ENCODE assay signal across 13 cellular contexts in genomic region chr1:171784779-171785178, GRCh38. TPM values are rescaled to one million over a fixed set of nuclear protein-coding genes. Genes with fewer than 3 reads are reported as not detected.
DNase-seq lines count a peak whose midpoint lies in the region; ATAC-seq and TF ChIP-seq lines count a peak whose summit lies in the region.
"Had no signal": no experiment of that assay in that cellular context is flagged by ENCODE, and none has a peak within 500 bp of the region (broad histone marks: within the 10 kb centered on the region; RNA-seq: fewer than 3 reads in every experiment).

No MANE protein-coding gene starts in this region.

- H3K4me3 Mint-ChIP-seq in stimulated activated naive CD8-positive, alpha-beta T cell treated with anti-CD3 and anti-CD28 coated beads, Interleukin-15, Interleukin-2, amounts not matched to agents 100 ng/mL and 50 ng/mL, for 24 hours, result peak overlapping the region; percentile 75
- H3K4me3 Mint-ChIP-seq in activated naive CD8-positive, alpha-beta T cell treated with anti-CD3 and anti-CD28 coated beads, Interleukin-2, amount 50 U/mL, for 24 hours, result peak overlapping the region; percentile 51
- H3K4me3 Mint-ChIP-seq in type B pancreatic cell, result peak overlapping the region; percentile 58
- H3K4me3 Mint-ChIP-seq: activated B cell treated with CpG ODN at 0.5 μM for 24 hours had no signal

- H3K4me2 ChIP-seq in KMS-11, result peak overlapping the region; percentile 88

- peak overlapping the region; percentile 4; the same call in 1 of the 2 replicates for H3K27ac ChIP-seq in KMS-11
- H3K27ac ChIP-seq: esophagus muscularis mucosa, lower lobe of right lung had no signal

- no peak for DNase-seq in stimulated activated naive CD8-positive, alpha-beta T cell treated with anti-CD3 and anti-CD28 coated beads, Interleukin-15, Interleukin-2, amounts not matched to agents 100 U/mL and 50 U/mL, for 24 hours
- no peak for DNase-seq in activated naive CD8-positive, alpha-beta T cell treated with anti-CD3 and anti-CD28 coated beads, Interleukin-2, amount 50 U/mL, for 24 hours
- no peak for DNase-seq in type B pancreatic cell (ENCODE audit: extremely low spot score, unreplicated experiment)
- DNase-seq: activated B cell treated with CpG ODN at 0.5 μM for 24 hours, lower lobe of right lung, NCI-H1436 treated with DMSO at 0.1 percent for 48 hours, NCI-H69 had no signal

- peaks cover 67% of the 10 kb centered on the region for H3K36me3 Mint-ChIP-seq in stimulated activated naive CD8-positive, alpha-beta T cell treated with anti-CD3 and anti-CD28 coated beads, Interleukin-15, Interleukin-2, amounts not matched to agents 100 ng/mL and 50 ng/mL, for 24 hours (ENCODE audit: low read depth)
- H3K36me3 Mint-ChIP-seq in activated naive CD8-positive, alpha-beta T cell treated with anti-CD3 and anti-CD28 coated beads, Interleukin-2, amount 50 U/mL, for 24 hours (ENCODE audit: low read depth), result peaks cover 54% of the 10 kb centered on the region
- peaks cover 33% of the 10 kb centered on the region for H3K36me3 Mint-ChIP-seq in type B pancreatic cell

- H3K79me2 ChIP-seq in KMS-11 (ENCODE audit: insufficient read depth, low read depth), result no peaks in the 10 kb centered on the region

- H4K20me1 ChIP-seq in KMS-11 (ENCODE audit: insufficient read depth), result peaks cover 6% of the 10 kb centered on the region; the same call in 1 of the 2 replicates

- H3K27me3 Mint-ChIP-seq in stimulated activated naive CD8-positive, alpha-beta T cell treated with anti-CD3 and anti-CD28 coated beads, Interleukin-15, Interleukin-2, amounts not matched to agents 100 ng/mL and 50 ng/mL, for 24 hours, result no peaks in the 10 kb centered on the region
- no peaks in the 10 kb centered on the region for H3K27me3 Mint-ChIP-seq in activated naive CD8-positive, alpha-beta T cell treated with anti-CD3 and anti-CD28 coated beads, Interleukin-2, amount 50 U/mL, for 24 hours
- no peaks in the 10 kb centered on the region for H3K27me3 Mint-ChIP-seq in type B pancreatic cell
- H3K27me3 Mint-ChIP-seq: activated B cell treated with CpG ODN at 0.5 μM for 24 hours had no signal

- H3K4me3 ChIP-seq in KMS-11 (IDR thresholded peaks at IDR 0.05; ENCODE audit: insufficient read depth, low read depth, low read length), result no peak overlapping the region
- H3K4me3 ChIP-seq: esophagus muscularis mucosa, lower lobe of right lung had no signal

- no peak overlapping the region for H3K9ac ChIP-seq in KMS-11

- no peak for TF ChIP-seq CTCF in KMS-11 (conservative IDR thresholded peaks at IDR 0.05; ENCODE audit: low read depth, low read length)
- no peak for TF ChIP-seq CTCF in type B pancreatic cell (conservative IDR thresholded peaks at IDR 0.05)

- no peaks in the 10 kb centered on the region for H3K36me3 ChIP-seq in KMS-11 (ENCODE audit: insufficient read depth)

- peak overlapping the region; percentile 83 for H3K27ac Mint-ChIP-seq in stimulated activated naive CD8-positive, alpha-beta T cell treated with anti-CD3 and anti-CD28 coated beads, Interleukin-15, Interleukin-2, amounts not matched to agents 100 ng/mL and 50 ng/mL, for 24 hours
- H3K27ac Mint-ChIP-seq in activated naive CD8-positive, alpha-beta T cell treated with anti-CD3 and anti-CD28 coated beads, Interleukin-2, amount 50 U/mL, for 24 hours, result peak overlapping the region; percentile 21
- peak overlapping the region; percentile 71 for H3K27ac Mint-ChIP-seq in type B pancreatic cell
- H3K27ac Mint-ChIP-seq: activated B cell treated with CpG ODN at 0.5 μM for 24 hours had no signal

- peaks cover 49% of the 10 kb centered on the region for H3K4me1 ChIP-seq in KMS-11 (ENCODE audit: low read depth, poor library complexity, severe bottlenecking)

- no peaks in the 10 kb centered on the region for H3K9me3 Mint-ChIP-seq in stimulated activated naive CD8-positive, alpha-beta T cell treated with anti-CD3 and anti-CD28 coated beads, Interleukin-15, Interleukin-2, amounts not matched to agents 100 ng/mL and 50 ng/mL, for 24 hours
- H3K9me3 Mint-ChIP-seq in activated naive CD8-positive, alpha-beta T cell treated with anti-CD3 and anti-CD28 coated beads, Interleukin-2, amount 50 U/mL, for 24 hours, result no peaks in the 10 kb centered on the region
- no peaks in the 10 kb centered on the region for H3K9me3 Mint-ChIP-seq in type B pancreatic cell
- H3K9me3 Mint-ChIP-seq: activated B cell treated with CpG ODN at 0.5 μM for 24 hours had no signal

- no peaks in the 10 kb centered on the region; the same call in 1 of the 2 replicates for H3K27me3 ChIP-seq in KMS-11 (ENCODE audit: insufficient read depth, low read depth)
- H3K27me3 ChIP-seq: esophagus muscularis mucosa had no signal

- H3K4me1 Mint-ChIP-seq in stimulated activated naive CD8-positive, alpha-beta T cell treated with anti-CD3 and anti-CD28 coated beads, Interleukin-15, Interleukin-2, amounts not matched to agents 100 ng/mL and 50 ng/mL, for 24 hours (ENCODE audit: low read depth), result peaks cover 74% of the 10 kb centered on the region
- peaks cover 68% of the 10 kb centered on the region for H3K4me1 Mint-ChIP-seq in activated naive CD8-positive, alpha-beta T cell treated with anti-CD3 and anti-CD28 coated beads, Interleukin-2, amount 50 U/mL, for 24 hours
- H3K4me1 Mint-ChIP-seq in type B pancreatic cell (ENCODE audit: unreplicated experiment), result peaks cover 30% of the 10 kb centered on the region

- H2AFZ ChIP-seq in KMS-11 (ENCODE audit: low read depth), result no peak overlapping the region

- ATAC-seq in stimulated activated naive CD8-positive, alpha-beta T cell treated with anti-CD3 and anti-CD28 coated beads, Interleukin-15, Interleukin-2, amounts not matched to agents 100 U/mL and 50 U/mL, for 24 hours, result no peak
- ATAC-seq in activated naive CD8-positive, alpha-beta T cell treated with anti-CD3 and anti-CD28 coated beads, Interleukin-2, amount 50 U/mL, for 24 hours, result no peak
- ATAC-seq in GM18868 (IDR thresholded peaks at IDR 0.05; ENCODE audit: unreplicated experiment) (no peak), HG02610 (IDR thresholded peaks at IDR 0.05; ENCODE audit: unreplicated experiment) (no peak), HG02759 (IDR thresholded peaks at IDR 0.05; ENCODE audit: unreplicated experiment) (no peak)
- ATAC-seq: lower lobe of right lung had no signal

RNA-seq across cellular contexts. Expression of gene METTL13, which starts 3.3 kb away (rescaled TPM):
- 32.9 and 39.8 TPM in 2 replicates for total RNA-seq in type B pancreatic cell (ENCODE audit: low replicate concordance)

RNA-seq across cellular contexts. Expression of gene VAMP4, which starts 42.9 kb away (rescaled TPM):
- 10.2 TPM in 2 replicates for total RNA-seq in type B pancreatic cell (ENCODE audit: low replicate concordance)

RNA-seq across cellular contexts. Expression of gene DNM3, which starts 56.5 kb away (rescaled TPM):
- 1.2 and 2.1 TPM in 2 replicates for total RNA-seq in type B pancreatic cell (ENCODE audit: low replicate concordance)

Comparison
In these comparisons a context has a peak if more than half of its experiments do, and no peak if none do; other contexts are left out.
1. H3K27ac Mint-ChIP-seq: peak in every context shown above with its lines; median percentile 83 in stimulated activated naive CD8-positive, alpha-beta T cell treated with anti-CD3 and anti-CD28 coated beads, Interleukin-15, Interleukin-2, amounts not matched to agents 100 ng/mL and 50 ng/mL, for 24 hours; 71 in type B pancreatic cell; 21 in activated naive CD8-positive, alpha-beta T cell treated with anti-CD3 and anti-CD28 coated beads, Interleukin-2, amount 50 U/mL, for 24 hours.